8 cellular contexts compared by ENCODE assay signal in the genomic region with DNA sequence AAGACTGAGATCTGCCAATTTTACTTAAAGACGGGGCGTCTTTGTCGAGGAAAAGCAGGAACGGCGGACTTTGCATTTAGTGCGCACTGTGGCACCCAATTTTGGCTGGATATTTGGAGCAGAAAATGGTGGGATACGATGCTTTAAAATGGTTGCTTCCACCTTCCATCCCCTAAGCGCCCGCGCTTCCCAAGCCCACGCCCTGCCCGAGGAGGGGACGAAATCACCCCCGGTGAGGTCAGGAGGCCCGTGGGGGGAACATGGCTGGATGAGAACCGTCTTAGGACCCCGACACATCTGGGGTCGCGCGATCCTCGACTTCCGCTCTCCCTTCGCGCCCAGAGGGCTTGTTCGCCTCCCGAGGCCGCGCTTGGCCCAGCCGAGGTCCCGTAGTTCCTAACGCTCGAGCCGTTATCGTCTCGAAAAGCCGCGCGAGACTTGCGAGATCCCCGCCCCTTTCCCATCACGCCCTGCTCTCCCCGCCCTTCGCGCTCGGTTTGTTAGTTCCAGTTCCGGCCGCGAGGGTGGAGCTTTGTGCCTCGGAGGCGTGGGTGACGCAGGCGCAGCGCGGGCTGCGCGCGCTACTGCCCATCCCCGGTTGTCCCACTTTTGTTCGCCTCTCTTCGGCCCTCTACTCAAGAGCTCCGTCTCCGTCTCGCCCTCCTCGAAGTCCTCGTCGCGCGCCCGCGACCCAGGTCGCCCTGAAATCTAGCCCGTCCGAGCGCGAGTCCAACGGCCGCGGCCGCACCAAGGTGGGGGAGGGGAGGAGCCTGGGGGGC. TPM values are rescaled to one million over a fixed set of nuclear protein-coding genes. Genes with fewer than 3 reads are reported as not detected.
A peak's percentile ranks its signal among the peaks of the same experiment; 100 is the strongest.
DNase-seq lines count a peak whose midpoint lies in the region; ATAC-seq and TF ChIP-seq lines count a peak whose summit lies in the region.

TSS of gene SRRT (plus strand) at position 527 of the 779 bp plus-strand sequence. CDS start 488 bp downstream, outside the sequence.

- H3K27ac Mint-ChIP-seq in activated naive CD8-positive, alpha-beta T cell: peak within 1 kb of the TSS; percentile 96

- H3K79me2 ChIP-seq in osteoblast (ENCODE audit: insufficient read depth, low read length): peaks cover 84% of the 10 kb centered on the region

- peaks cover 13% of the 10 kb centered on the region for H3K36me3 Mint-ChIP-seq in activated naive CD8-positive, alpha-beta T cell

- H3K4me3 ChIP-seq in osteoblast (ENCODE audit: insufficient read depth, low read length) (peak within 1 kb of the TSS; percentile 97), thoracic aorta (peak within 1 kb of the TSS; percentile 94)

- H3K27ac ChIP-seq in osteoblast (ENCODE audit: low read depth, low read length): peak within 1 kb of the TSS; percentile 96
- H3K27ac ChIP-seq in thoracic aorta: peak within 1 kb of the TSS; percentile 92 to 96

- H2AFZ ChIP-seq in osteoblast (ENCODE audit: low read length): peak within 1 kb of the TSS; percentile 95

- no peak for TF ChIP-seq CTCF in GM10266 (IDR thresholded peaks at IDR 0.05; ENCODE audit: control insufficient read depth, insufficient read depth, low read depth, missing control alignments)
- TF ChIP-seq CTCF in osteoblast (IDR thresholded peaks at IDR 0.05; ENCODE audit: extremely low read depth, low read depth, low read length): peak; percentile 12
- TF ChIP-seq CTCF in thoracic aorta (IDR thresholded peaks at IDR 0.05): peak; percentile 69

- peak within 1 kb of the TSS; percentile 97 for H3K4me3 Mint-ChIP-seq in activated naive CD8-positive, alpha-beta T cell

- H3K9me3 ChIP-seq in osteoblast (ENCODE audit: low read depth, low read length) (no peaks in the 10 kb centered on the region), thoracic aorta (no peaks in the 10 kb centered on the region)

- peak within 1 kb of the TSS; percentile 92 for H3K4me2 ChIP-seq in osteoblast (ENCODE audit: insufficient read depth, low read length)

- no peaks in the 10 kb centered on the region for H3K9me3 Mint-ChIP-seq in activated naive CD8-positive, alpha-beta T cell (ENCODE audit: low read depth)

- peaks cover 46% of the 10 kb centered on the region for H3K4me1 Mint-ChIP-seq in activated naive CD8-positive, alpha-beta T cell (ENCODE audit: low read depth)

- no peaks in the 10 kb centered on the region for H3K27me3 Mint-ChIP-seq in activated naive CD8-positive, alpha-beta T cell

- H3K27me3 ChIP-seq in osteoblast (ENCODE audit: insufficient read depth, low read length) (no peaks in the 10 kb centered on the region), thoracic aorta (replicated peaks; ENCODE audit: insufficient read depth) (no peaks in the 10 kb centered on the region)

- DNase-seq in GM10266 (ENCODE audit: extremely low spot score) (peak; percentile 99), NCI-H1105 (lab: John Stamatoyannopoulos, UW) (peak; percentile 99), SKM-1 treated with dmso at 0.1 percent for 144 hours (lab: John Stamatoyannopoulos, UW; ENCODE audit: unreplicated experiment) (peak; percentile 97), glomerular visceral epithelial cell (ENCODE audit: extremely low spot score) (peak; percentile 96), osteoblast (ENCODE audit: insufficient read length, low spot score, missing footprints) (peak; percentile 100), thoracic aorta (ENCODE audit: low spot score) (peak; percentile 96)

- peaks cover 77% of the 10 kb centered on the region for H3K36me3 ChIP-seq in osteoblast (ENCODE audit: insufficient read depth, low read length)
- peaks cover 38% of the 10 kb centered on the region for H3K36me3 ChIP-seq in thoracic aorta

- H3K4me1 ChIP-seq in osteoblast (ENCODE audit: insufficient read depth, low read length) (peaks cover 23% of the 10 kb centered on the region), thoracic aorta (ENCODE audit: control insufficient read depth in 1 of 2, low read depth in 2 of 2) (peaks cover 17 to 51% of the 10 kb centered on the region in 2 donors)

- H4K20me1 ChIP-seq in osteoblast (ENCODE audit: insufficient read depth, low read length): peaks cover 22% of the 10 kb centered on the region

- ATAC-seq in HG02610 (IDR thresholded peaks at IDR 0.05; ENCODE audit: unreplicated experiment): peak; percentile 87
- ATAC-seq in thoracic aorta (ENCODE audit: insufficient number of reproducible peaks, low FRiP score, low read depth): peak; percentile 84

RNA-seq across cellular contexts. Expression of gene SRRT, which starts in this region (rescaled TPM):
- total RNA-seq in osteoblast (31.2 and 42.0 TPM in 2 replicates), thoracic aorta (100 to 1,000 TPM; 109 TPM)

Comparison
In these comparisons a context has a peak if more than half of its experiments do, and no peak if none do; other contexts are left out.
1. Peak in every context shown above with its lines: DNase-seq, ATAC-seq, H3K4me3 ChIP-seq and H3K27ac ChIP-seq.